In genomic region chr11:5291207-5291838, GRCh38 we compare ENCODE assay signal across 9 cellular contexts. TPM values are rescaled to one million over a fixed set of nuclear protein-coding genes. Genes with fewer than 3 reads are reported as not detected.
DNase-seq lines count a peak whose midpoint lies in the region; ATAC-seq, FAIRE-seq and TF ChIP-seq lines count a peak whose summit lies in the region.
"Had no signal": no experiment of that assay in that cellular context is flagged by ENCODE, and none has a peak within 500 bp of the region (broad histone marks: within the 10 kb centered on the region; RNA-seq: fewer than 3 reads in every experiment).

No MANE protein-coding gene starts in this region.

- no peak overlapping the region for H2AFZ ChIP-seq in keratinocyte (ENCODE audit: control insufficient read depth, low read length)

- dilution Hi-C loops in keratinocyte (cut with MboI; ENCODE audit: extremely low pct_ligation_motif_present, low sequenced_read_pairs), result no loop called here

- H3K27me3 ChIP-seq in DOHH2 (ENCODE audit: control insufficient read depth, low read length) (no peaks in the 10 kb centered on the region), keratinocyte (ENCODE audit: control insufficient read depth, extremely low read depth, insufficient read depth, low read length) (no peaks in the 10 kb centered on the region)

- H4K20me1 ChIP-seq in DOHH2 (ENCODE audit: control insufficient read depth, insufficient read depth, low read depth, low read length) (no peaks in the 10 kb centered on the region), keratinocyte (ENCODE audit: control insufficient read depth, extremely low read depth, insufficient read depth, low read length) (no peaks in the 10 kb centered on the region)

- TF ChIP-seq CTCF in DOHH2 (IDR thresholded peaks at IDR 0.05; ENCODE audit: low read depth, low read length, poor library complexity, severe bottlenecking), result peak; percentile 46
- TF ChIP-seq CTCF in keratinocyte (optimal IDR thresholded peaks at IDR 0.05 in 1 of 3, IDR thresholded peaks at IDR 0.05 in 1 of 3, conservative IDR thresholded peaks at IDR 0.05 in 1 of 3; ENCODE audit: extremely low read depth in 1 of 3, insufficient read depth in 2 of 3, low read length in 3 of 3), result peak; percentile 66 to 81 (median 77)

- in situ Hi-C loops in SK-MEL-5 (cut with HindIII; ENCODE audit: low pct_unique_long_range_greater_than_20kb, low sequenced_read_pairs), result no loop called here

- ATAC-seq in GM19372 (IDR thresholded peaks at IDR 0.05; ENCODE audit: low read depth, unreplicated experiment), result peak; percentile 96
- ATAC-seq in HG03175 (IDR thresholded peaks at IDR 0.05; ENCODE audit: unreplicated experiment), result peak; percentile 93
- ATAC-seq in Right ventricle myocardium inferior, result no peak

- no peaks in the 10 kb centered on the region for H3K4me1 ChIP-seq in DOHH2 (ENCODE audit: control insufficient read depth, low read length)
- peaks cover 10% of the 10 kb centered on the region for H3K4me1 ChIP-seq in keratinocyte (ENCODE audit: control insufficient read depth, extremely low read depth, insufficient read depth, low read length)

- no peaks in the 10 kb centered on the region for H3K9me2 ChIP-seq in DOHH2 (replicated peaks; ENCODE audit: control insufficient read depth, low read length)

- no peak overlapping the region for H3K9ac ChIP-seq in keratinocyte (ENCODE audit: control insufficient read depth, extremely low read depth, insufficient read depth, low read length)

- H3K4me3 ChIP-seq in DOHH2 (ENCODE audit: low read length) (no peak overlapping the region), keratinocyte (ENCODE audit: control insufficient read depth in 2 of 3, extremely low read depth in 1 of 3, insufficient read depth in 2 of 3, low read depth in 1 of 3, low read length in 3 of 3) (no peak overlapping the region)

- no peaks in the 10 kb centered on the region for H3F3A ChIP-seq in DOHH2 (ENCODE audit: control insufficient read depth, insufficient read depth)

- H3K4me2 ChIP-seq in DOHH2 (ENCODE audit: low read length) (no peak overlapping the region), keratinocyte (ENCODE audit: control insufficient read depth, extremely low read depth, insufficient read depth, low read depth, low read length) (no peak overlapping the region)

- H3K9me1 ChIP-seq in keratinocyte (ENCODE audit: control insufficient read depth, extremely low read depth, insufficient read depth, low read length), result no peaks in the 10 kb centered on the region

- no peaks in the 10 kb centered on the region for H3K36me3 ChIP-seq in DOHH2 (ENCODE audit: control insufficient read depth, low read length)
- no peaks in the 10 kb centered on the region for H3K36me3 ChIP-seq in keratinocyte (ENCODE audit: control insufficient read depth in 2 of 2, extremely low read depth in 1 of 2, insufficient read depth in 2 of 2, low read length in 2 of 2)

- peak; percentile 71 for FAIRE-seq in keratinocyte (lab: Jason Lieb, UNC)

- H3K27ac ChIP-seq in DOHH2 (ENCODE audit: low read depth, low read length) (no peak overlapping the region), keratinocyte (ENCODE audit: control insufficient read depth, insufficient read depth, low read length) (no peak overlapping the region)

- H3K9me3 ChIP-seq in DOHH2 (ENCODE audit: control insufficient read depth, insufficient read depth, low read length) (no peaks in the 10 kb centered on the region), keratinocyte (ENCODE audit: control insufficient read depth, low read depth, low read length) (no peaks in the 10 kb centered on the region)

- DNase-seq in SK-MEL-5 (ENCODE audit: low read depth, low spot score) (peak; percentile 68), keratinocyte (ENCODE audit: low read depth, low spot score) (no peak), NCI-H1436 (lab: John Stamatoyannopoulos, UW) (no peak), DMS153 treated with DMSO at 0.1 percent for 48 hours (lab: John Stamatoyannopoulos, UW; ENCODE audit: unreplicated experiment) (no peak), Right ventricle myocardium inferior (ENCODE audit: missing footprints) (no peak)

- H3K79me2 ChIP-seq in DOHH2 (ENCODE audit: control insufficient read depth, low read length), result no peaks in the 10 kb centered on the region
- H3K79me2 ChIP-seq in keratinocyte (ENCODE audit: control insufficient read depth, insufficient read depth, low read length), result no peaks in the 10 kb centered on the region

- intact Hi-C loops in Right ventricle myocardium inferior (cut with DNase I), result no loop called here

RNA-seq across cellular contexts. Expression of gene OR51B4, which starts 10.4 kb away (rescaled TPM):
- total RNA-seq in SK-MEL-5 (2014; rRNA removed; shearing (Covaris generic)), result 9.0 and 10.7 TPM in 2 replicates
- polyA plus RNA-seq in SK-MEL-5 (2015; cell fraction: cytosol; rRNA removed), result 8.5 and 9.6 TPM in 2 replicates
- polyA plus RNA-seq in SK-MEL-5 (2015; cell fraction: nucleus; rRNA removed), result 25.2 and 26.2 TPM in 2 replicates
- not detected in 3 replicates for polyA plus RNA-seq in keratinocyte
- polyA plus RNA-seq in keratinocyte (2011; ENCODE audit: low read depth), result not detected
- not detected in 2 replicates for polyA plus RNA-seq in keratinocyte (2011; cell fraction: cytosol; rRNA removed)
- polyA plus RNA-seq in keratinocyte (2011; cell fraction: nucleus; rRNA removed), result not detected in 2 replicates
- not detected in 2 replicates for polyA plus RNA-seq in keratinocyte (2012; ENCODE audit: low replicate concordance)
- not detected in 3 replicates for polyA minus RNA-seq in keratinocyte
- polyA minus RNA-seq in keratinocyte (2011; cell fraction: cytosol; rRNA and poly(A)+ RNA removed), result not detected
- not detected in 2 replicates for polyA minus RNA-seq in keratinocyte (2011; cell fraction: nucleus; rRNA and poly(A)+ RNA removed)
- total RNA-seq in Right ventricle myocardium inferior, result not detected
- total RNA-seq: pulmonary artery endothelial cell had no signal

RNA-seq across cellular contexts. Expression of gene HBE1, which starts 21.6 kb away (rescaled TPM):
- 21.8 and 22.2 TPM in 2 replicates for total RNA-seq in SK-MEL-5 (2014; rRNA removed; shearing (Covaris generic))
- polyA plus RNA-seq in SK-MEL-5 (2015; cell fraction: cytosol; rRNA removed), result 19.6 and 26.4 TPM in 2 replicates
- polyA plus RNA-seq in SK-MEL-5 (2015; cell fraction: nucleus; rRNA removed), result 6.9 and 14.4 TPM in 2 replicates
- 0.19 to 0.26 TPM in 2 of 3 replicates, not detected in the other for polyA plus RNA-seq in keratinocyte
- polyA plus RNA-seq in keratinocyte (2011; ENCODE audit: low read depth), result not detected
- not detected in 2 replicates for polyA plus RNA-seq in keratinocyte (2011; cell fraction: cytosol; rRNA removed)
- polyA plus RNA-seq in keratinocyte (2011; cell fraction: nucleus; rRNA removed), result 0.34 TPM in 1 of 2 replicates, not detected in the other
- polyA plus RNA-seq in keratinocyte (2012; ENCODE audit: low replicate concordance), result not detected in 2 replicates
- polyA minus RNA-seq in keratinocyte, result 0.36 to 1.5 TPM in 2 of 3 replicates, not detected in the other
- polyA minus RNA-seq in keratinocyte (2011; cell fraction: cytosol; rRNA and poly(A)+ RNA removed), result not detected
- polyA minus RNA-seq in keratinocyte (2011; cell fraction: nucleus; rRNA and poly(A)+ RNA removed), result 2.0 TPM in 1 of 2 replicates, not detected in the other
- not detected for total RNA-seq in Right ventricle myocardium inferior
- total RNA-seq: pulmonary artery endothelial cell had no signal

RNA-seq across cellular contexts. Expression of gene OR51B2, which starts 32.8 kb away (rescaled TPM):
- 0.53 and 0.83 TPM in 2 replicates for total RNA-seq in SK-MEL-5 (2014; rRNA removed; shearing (Covaris generic))
- polyA plus RNA-seq in SK-MEL-5 (2015; cell fraction: cytosol; rRNA removed), result 0.17 and 0.60 TPM in 2 replicates
- polyA plus RNA-seq in SK-MEL-5 (2015; cell fraction: nucleus; rRNA removed), result 2.3 and 4.1 TPM in 2 replicates
- not detected in 3 replicates for polyA plus RNA-seq in keratinocyte
- not detected for polyA plus RNA-seq in keratinocyte (2011; ENCODE audit: low read depth)
- not detected in 2 replicates for polyA plus RNA-seq in keratinocyte (2011; cell fraction: cytosol; rRNA removed)
- polyA plus RNA-seq in keratinocyte (2011; cell fraction: nucleus; rRNA removed), result not detected in 2 replicates
- not detected in 2 replicates for polyA plus RNA-seq in keratinocyte (2012; ENCODE audit: low replicate concordance)
- polyA minus RNA-seq in keratinocyte, result not detected in 3 replicates
- not detected for polyA minus RNA-seq in keratinocyte (2011; cell fraction: cytosol; rRNA and poly(A)+ RNA removed)
- polyA minus RNA-seq in keratinocyte (2011; cell fraction: nucleus; rRNA and poly(A)+ RNA removed), result not detected in 2 replicates
- total RNA-seq in Right ventricle myocardium inferior, result not detected
- total RNA-seq: pulmonary artery endothelial cell had no signal

RNA-seq across cellular contexts. Expression of gene HBG2, which starts 36.7 kb away (rescaled TPM):
- total RNA-seq in SK-MEL-5 (2014; rRNA removed; shearing (Covaris generic)), result 1.4 and 4.4 TPM in 2 replicates
- not detected in 2 replicates for polyA plus RNA-seq in SK-MEL-5 (2015; cell fraction: cytosol; rRNA removed)
- not detected in 2 replicates for polyA plus RNA-seq in SK-MEL-5 (2015; cell fraction: nucleus; rRNA removed)
- polyA plus RNA-seq in keratinocyte, result 0.50 to 0.73 TPM (median 0.61 TPM) in 3 replicates
- polyA plus RNA-seq in keratinocyte (2011; ENCODE audit: low read depth), result not detected
- polyA plus RNA-seq in keratinocyte (2011; cell fraction: cytosol; rRNA removed), result not detected in 2 replicates
- polyA plus RNA-seq in keratinocyte (2011; cell fraction: nucleus; rRNA removed), result not detected in 2 replicates
- polyA plus RNA-seq in keratinocyte (2012; ENCODE audit: low replicate concordance), result not detected in 2 replicates
- not detected in 3 replicates for polyA minus RNA-seq in keratinocyte
- 11.5 TPM for polyA minus RNA-seq in keratinocyte (2011; cell fraction: cytosol; rRNA and poly(A)+ RNA removed)
- polyA minus RNA-seq in keratinocyte (2011; cell fraction: nucleus; rRNA and poly(A)+ RNA removed), result 1.4 and 5.3 TPM in 2 replicates
- total RNA-seq in Right ventricle myocardium inferior, result not detected
- total RNA-seq: pulmonary artery endothelial cell had no signal

RNA-seq across cellular contexts. Expression of gene HBG1, which starts 41.7 kb away (rescaled TPM):
- total RNA-seq in SK-MEL-5 (2014; rRNA removed; shearing (Covaris generic)), result not detected in 2 replicates
- not detected in 2 replicates for polyA plus RNA-seq in SK-MEL-5 (2015; cell fraction: cytosol; rRNA removed)
- polyA plus RNA-seq in SK-MEL-5 (2015; cell fraction: nucleus; rRNA removed), result not detected in 2 replicates
- 0.30 to 0.31 TPM in 2 of 3 replicates, not detected in the other for polyA plus RNA-seq in keratinocyte
- polyA plus RNA-seq in keratinocyte (2011; ENCODE audit: low read depth), result not detected
- polyA plus RNA-seq in keratinocyte (2011; cell fraction: cytosol; rRNA removed), result not detected in 2 replicates
- polyA plus RNA-seq in keratinocyte (2011; cell fraction: nucleus; rRNA removed), result not detected in 2 replicates
- polyA plus RNA-seq in keratinocyte (2012; ENCODE audit: low replicate concordance), result not detected in 2 replicates
- polyA minus RNA-seq in keratinocyte, result 0.86 TPM in 1 of 3 replicates, not detected in the others
- not detected for polyA minus RNA-seq in keratinocyte (2011; cell fraction: cytosol; rRNA and poly(A)+ RNA removed)
- polyA minus RNA-seq in keratinocyte (2011; cell fraction: nucleus; rRNA and poly(A)+ RNA removed), result 0.74 TPM in 1 of 2 replicates, not detected in the other
- not detected for total RNA-seq in Right ventricle myocardium inferior
- total RNA-seq: pulmonary artery endothelial cell had no signal
